Comparison of ENCODE assay signal across 29 cellular contexts in the genomic region with DNA sequence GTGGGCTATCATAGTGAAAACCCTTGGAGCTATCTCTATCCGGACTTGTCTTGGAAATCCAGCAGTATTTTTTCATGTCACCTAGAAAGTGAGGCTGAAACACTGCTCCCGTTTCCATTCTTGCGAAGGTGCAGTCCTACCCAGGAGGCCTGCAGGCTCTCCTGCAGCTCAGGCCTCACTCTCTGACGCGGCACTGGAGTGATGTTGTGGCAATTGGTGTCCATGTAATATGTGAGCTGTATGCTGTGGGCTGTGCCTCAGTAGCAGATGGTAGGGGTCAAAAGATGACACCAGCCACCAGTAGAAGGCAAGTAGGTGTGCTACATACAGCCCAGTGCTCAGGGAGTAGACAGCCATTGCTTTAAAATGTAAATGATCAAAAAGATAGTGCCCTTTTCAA. TPM values are rescaled to one million over a fixed set of nuclear protein-coding genes. Genes with fewer than 3 reads are reported as not detected.
"Had no signal": no experiment of that assay in that cellular context is flagged by ENCODE, and none has a peak within 500 bp of the region (broad histone marks: within the 10 kb centered on the region; RNA-seq: fewer than 3 reads in every experiment).

No MANE protein-coding gene starts in this region.

- H3K27me3 ChIP-seq: neural progenitor cell, ovary, right lobe of liver, sigmoid colon, spleen, suprapubic skin, testis, tibial artery, transverse colon, upper lobe of right lung, uterus had no signal

- H3K9me3 ChIP-seq: ovary, right lobe of liver, testis, upper lobe of right lung, uterus had no signal

- H3K79me2 ChIP-seq: parathyroid adenoma had no signal

- H3K4me2 ChIP-seq: neural progenitor cell, smooth muscle cell had no signal

- H3K4me1 ChIP-seq: neural progenitor cell, parathyroid adenoma, psoas muscle, right lobe of liver, sigmoid colon, spleen, suprapubic skin, testis, tibial artery, transverse colon, upper lobe of right lung, uterus had no signal

- DNase-seq: naive thymus-derived CD4-positive, alpha-beta T cell; natural killer cell; occipital lobe; ovary; posterior cingulate gyrus; psoas muscle; right cardiac atrium; right lobe of liver; sigmoid colon; spleen; stimulated activated CD4-positive, alpha-beta T cell treated with anti-CD3 and anti-CD28 coated beads, Interleukin-12 subunit alpha, Interleukin-12 subunit beta, amount 100 ng/mL, for 4 hours; stimulated activated CD4-positive, alpha-beta T cell treated with anti-CD3 and anti-CD28 coated beads, Interleukin-1b, Interleukin-23, amount 100 ng/mL, for 48 hours; stimulated activated CD4-positive, alpha-beta T cell treated with anti-CD3 and anti-CD28 coated beads, Interleukin-4, amount 100 ng/mL, for 1 hour; stimulated activated CD4-positive, alpha-beta T cell treated with anti-CD3 and anti-CD28 coated beads, Interleukin-4, amount 100 ng/mL, for 4 hours; stimulated activated CD8-positive, alpha-beta memory T cell treated with anti-CD3 and anti-CD28 coated beads, Interleukin-4, amount 100 ng/mL, for 48 hours; stimulated activated naive CD4-positive, alpha-beta T cell; stimulated activated naive CD8-positive, alpha-beta T cell treated with anti-CD3 and anti-CD28 coated beads, Interleukin-15, amount 100 ng/mL, for 72 hours; stimulated activated naive CD8-positive, alpha-beta T cell treated with anti-CD3 and anti-CD28 coated beads, Interleukin-15, Interleukin-2, amounts not matched to agents 100 U/mL and 50 U/mL, for 24 hours; substantia nigra; testis; tibial artery; transverse colon; upper lobe of right lung; uterus had no signal

- ATAC-seq: naive thymus-derived CD4-positive, alpha-beta T cell; natural killer cell; psoas muscle; right cardiac atrium; right lobe of liver; stimulated activated memory B cell treated with anti-CD40 and anti-IgM and Interleukin-4, amounts not matched to agents 10 μg/mL and 1 μg/mL and 100 μg/mL, for 72 hours; stimulated activated naive CD8-positive, alpha-beta T cell treated with anti-CD3 and anti-CD28 coated beads, Interleukin-15, amount 100 ng/mL, for 72 hours; stimulated activated naive CD8-positive, alpha-beta T cell treated with anti-CD3 and anti-CD28 coated beads, Interleukin-15, Interleukin-2, amounts not matched to agents 100 U/mL and 50 U/mL, for 24 hours; upper lobe of right lung had no signal

- H3K4me3 ChIP-seq: neural progenitor cell, ovary, psoas muscle, right lobe of liver, sigmoid colon, smooth muscle cell, spleen, suprapubic skin, testis, tibial artery, transverse colon, upper lobe of right lung, uterus had no signal

- H3K36me3 ChIP-seq: neural progenitor cell, ovary, right lobe of liver, sigmoid colon, spleen, suprapubic skin, tibial artery, transverse colon, upper lobe of right lung, uterus had no signal

- H3K9ac ChIP-seq: neural progenitor cell, parathyroid adenoma had no signal

- H3K27ac ChIP-seq: neural progenitor cell, ovary, parathyroid adenoma, psoas muscle, right lobe of liver, sigmoid colon, spleen, suprapubic skin, testis, tibial artery, transverse colon, upper lobe of right lung, uterus had no signal

RNA-seq across cellular contexts. Expression of gene ZNF680, which starts 28.1 kb away (rescaled TPM):
- total RNA-seq: smooth muscle cell had no signal
- polyA plus RNA-seq: smooth muscle cell had no signal
